9 cellular contexts compared by ENCODE assay signal in the genomic region with DNA sequence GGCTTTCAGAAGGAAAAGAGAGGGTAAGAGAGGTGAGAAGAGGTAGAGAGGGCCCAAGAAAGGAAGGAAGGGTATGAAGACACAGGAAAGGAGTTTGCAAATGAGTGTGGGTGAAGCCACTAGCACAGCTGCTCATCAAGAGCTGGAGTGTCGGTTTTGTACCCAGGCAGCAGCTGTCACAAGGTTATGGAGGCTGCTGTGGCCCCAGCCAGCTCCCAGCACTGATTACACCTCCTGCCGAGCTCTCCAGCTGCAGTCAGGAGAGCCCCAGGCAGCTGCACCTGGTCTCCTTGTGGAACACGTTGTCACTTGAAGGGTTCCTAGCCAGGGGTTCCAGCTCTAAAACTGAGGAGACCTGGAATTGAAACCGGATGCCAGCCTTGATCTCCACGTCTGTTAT.
DNase-seq lines count a peak whose midpoint lies in the region; ATAC-seq and TF ChIP-seq lines count a peak whose summit lies in the region.
"Had no signal": no experiment of that assay in that cellular context is flagged by ENCODE, and none has a peak within 500 bp of the region (broad histone marks: within the 10 kb centered on the region; RNA-seq: fewer than 3 reads in every experiment).

No MANE protein-coding gene starts in this region.

- H3K36me3 ChIP-seq in left lung = no peaks in the 10 kb centered on the region

- peak overlapping the region in 1 of 2 donors; percentile 48 for H3K27ac ChIP-seq in left lung

- no peak for TF ChIP-seq CTCF in natural killer cell (IDR thresholded peaks at IDR 0.05)
- no peak for TF ChIP-seq CTCF in left lung (IDR thresholded peaks at IDR 0.05)

- peak; percentile 45 to 62 for ATAC-seq in natural killer cell treated with Interleukin-12 subunit alpha and Interleukin-12 subunit beta and Interleukin-15 and Interleukin-18, amount 100 ng/mL, for 72 hours
- ATAC-seq in natural killer cell (no peak), HG03064 (IDR thresholded peaks at IDR 0.05; ENCODE audit: low read depth, unreplicated experiment) (peak; percentile 89), left lung (peak; percentile 54), GM18519 (IDR thresholded peaks at IDR 0.05; ENCODE audit: low FRiP score, unreplicated experiment) (no peak)

- no peak for DNase-seq in natural killer cell treated with Interleukin-12 subunit alpha and Interleukin-12 subunit beta and Interleukin-15 and Interleukin-18, amount 100 ng/mL, for 72 hours (ENCODE audit: low spot score)
- DNase-seq in natural killer cell (no peak), NCI-H345 (lab: John Stamatoyannopoulos, UW) (peak; percentile 88), left lung (no peak), DMS114 treated with DMSO at 0.1 percent for 48 hours (lab: John Stamatoyannopoulos, UW; ENCODE audit: unreplicated experiment) (no peak), NCI-H446 treated with DMSO at 0.1 percent for 48 hours (lab: John Stamatoyannopoulos, UW) (no peak)

- no peaks in the 10 kb centered on the region for H3K27me3 ChIP-seq in left lung

- H3K4me1 ChIP-seq in left lung = peaks cover 2 to 14% of the 10 kb centered on the region in 2 donors

- no peak overlapping the region for H3K4me3 ChIP-seq in left lung
- H3K4me3 ChIP-seq: lung had no signal

- intact Hi-C loops in natural killer cell (cut with micrococcal nuclease) = no loop called here
- intact Hi-C loops in left lung (cut with DNase I) = no loop called here

- no peaks in the 10 kb centered on the region for H3K9me3 Mint-ChIP-seq in natural killer cell treated with Interleukin-12 subunit alpha and Interleukin-12 subunit beta and Interleukin-15 and Interleukin-18, amount 100 ng/mL, for 72 hours
- no peaks in the 10 kb centered on the region for H3K9me3 Mint-ChIP-seq in natural killer cell

- H3K9me3 ChIP-seq in left lung = no peaks in the 10 kb centered on the region

- no peaks in the 10 kb centered on the region for H3K27me3 Mint-ChIP-seq in natural killer cell treated with Interleukin-12 subunit alpha and Interleukin-12 subunit beta and Interleukin-15 and Interleukin-18, amount 100 ng/mL, for 72 hours
- no peaks in the 10 kb centered on the region for H3K27me3 Mint-ChIP-seq in natural killer cell (ENCODE audit: low read depth in 2 of 2)

- peaks cover 6 to 7% of the 10 kb centered on the region in 2 donors for H3K4me1 Mint-ChIP-seq in natural killer cell treated with Interleukin-12 subunit alpha and Interleukin-12 subunit beta and Interleukin-15 and Interleukin-18, amount 100 ng/mL, for 72 hours (ENCODE audit: low read depth in 2 of 2)
- H3K4me1 Mint-ChIP-seq in natural killer cell = peaks cover under 1% of the 10 kb centered on the region in 2 donors

- H3K36me3 Mint-ChIP-seq in natural killer cell treated with Interleukin-12 subunit alpha and Interleukin-12 subunit beta and Interleukin-15 and Interleukin-18, amount 100 ng/mL, for 72 hours = no peaks in the 10 kb centered on the region
- no peaks in the 10 kb centered on the region for H3K36me3 Mint-ChIP-seq in natural killer cell

- H3K4me3 Mint-ChIP-seq in natural killer cell treated with Interleukin-12 subunit alpha and Interleukin-12 subunit beta and Interleukin-15 and Interleukin-18, amount 100 ng/mL, for 72 hours = peak overlapping the region; percentile 47
- H3K4me3 Mint-ChIP-seq in natural killer cell = no peak overlapping the region

- peak overlapping the region in 1 of 2 donors; percentile 59 for H3K27ac Mint-ChIP-seq in natural killer cell treated with Interleukin-12 subunit alpha and Interleukin-12 subunit beta and Interleukin-15 and Interleukin-18, amount 100 ng/mL, for 72 hours
- no peak overlapping the region for H3K27ac Mint-ChIP-seq in natural killer cell

Comparison
In these comparisons a context has a peak if more than half of its experiments do, and no peak if none do; other contexts are left out.
1. ATAC-seq: peak in natural killer cell treated with Interleukin-12 subunit alpha and Interleukin-12 subunit beta and Interleukin-15 and Interleukin-18, amount 100 ng/mL, for 72 hours (2 of 2), HG03064 (single experiment) and left lung (single experiment); none in natural killer cell (0 of 3) and GM18519 (single experiment).